Comparison of ENCODE assay signal across 6 cellular contexts in the genomic region with DNA sequence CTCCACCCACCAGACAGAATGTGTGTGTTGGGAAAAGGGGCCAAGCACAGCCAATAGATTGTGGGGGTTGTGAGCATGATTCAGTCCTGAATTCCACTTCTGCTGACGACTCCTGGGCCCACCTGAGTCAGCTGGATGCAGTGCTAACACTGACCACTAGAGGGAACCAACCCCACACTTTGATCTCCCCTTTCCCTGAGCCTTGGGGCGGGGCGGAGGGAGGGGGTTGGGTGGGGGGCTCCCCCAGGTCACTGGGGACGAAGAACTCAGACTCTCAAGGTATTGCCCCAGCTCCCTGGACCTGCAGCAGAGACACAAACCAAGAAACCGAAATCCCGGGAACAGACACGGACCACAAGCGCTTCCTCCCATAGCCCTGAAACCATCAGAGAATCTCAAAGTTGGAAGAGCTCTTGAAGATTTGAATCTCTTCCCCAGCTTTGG.
DNase-seq lines count a peak whose midpoint lies in the region; ATAC-seq and TF ChIP-seq lines count a peak whose summit lies in the region.

No MANE protein-coding gene starts in this region.

- no peak overlapping the region for H3K4me3 ChIP-seq in fibroblast of mammary gland (ENCODE audit: control insufficient read depth, low read depth, low read length)

- no peak for ATAC-seq in HG03442 (IDR thresholded peaks at IDR 0.05; ENCODE audit: unreplicated experiment)

- peak; percentile 66 for DNase-seq in DMS 273 (lab: John Stamatoyannopoulos, UW; ENCODE audit: unreplicated experiment)
- no peak for DNase-seq in DMS 273 treated with DMSO at 0.1 percent for 48 hours (lab: John Stamatoyannopoulos, UW)
- DNase-seq in activated CD4-positive, alpha-beta T cell treated with anti-CD3 and anti-CD28 coated beads for 24 hours (ENCODE audit: low read depth in 2 of 2) = peak; percentile 49 to 57
- DNase-seq in fibroblast of mammary gland (ENCODE audit: low read depth) = no peak
- DNase-seq in stimulated activated CD4-positive, alpha-beta T cell treated with anti-CD3 and anti-CD28 coated beads, Interleukin-4, amount 100 ng/mL, for 24 hours = peak; percentile 69

- peak; percentile 42 for TF ChIP-seq CTCF in fibroblast of mammary gland (conservative IDR thresholded peaks at IDR 0.05; ENCODE audit: control insufficient read depth, insufficient read depth, low read depth, low read length)

Comparison
In these comparisons a context has a peak if more than half of its experiments do, and no peak if none do; other contexts are left out.
1. DNase-seq: peak in DMS 273 (single experiment), activated CD4-positive, alpha-beta T cell treated with anti-CD3 and anti-CD28 coated beads for 24 hours (2 of 2) and stimulated activated CD4-positive, alpha-beta T cell treated with anti-CD3 and anti-CD28 coated beads, Interleukin-4, amount 100 ng/mL, for 24 hours (single experiment); none in DMS 273 treated with DMSO at 0.1 percent for 48 hours (single experiment) and fibroblast of mammary gland (single experiment).